ENCODE assay signal across 16 cellular contexts in the genomic region with DNA sequence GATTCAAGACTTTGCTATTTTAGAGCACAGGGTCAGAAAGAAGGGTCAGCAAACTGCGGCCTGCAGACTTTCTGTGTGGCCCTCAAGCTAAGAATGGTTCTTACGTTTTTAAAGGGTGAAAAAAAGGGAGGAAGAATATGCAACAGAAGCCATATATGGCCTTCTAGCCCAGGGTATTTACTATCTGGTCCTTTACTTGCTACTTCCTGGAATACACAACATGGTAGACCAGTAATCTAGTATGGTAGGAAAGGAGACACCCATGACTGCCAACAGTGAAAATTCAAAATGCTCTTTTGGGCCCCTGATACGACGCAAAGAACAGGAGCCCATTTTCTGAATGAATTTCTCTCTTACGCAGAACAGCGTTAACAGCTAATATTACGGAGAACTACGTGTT.
A peak's percentile ranks its signal among the peaks of the same experiment; 100 is the strongest.
DNase-seq lines count a peak whose midpoint lies in the region; ATAC-seq and TF ChIP-seq lines count a peak whose summit lies in the region.
"Had no signal": no experiment of that assay in that cellular context is flagged by ENCODE, and none has a peak within 500 bp of the region (broad histone marks: within the 10 kb centered on the region; RNA-seq: fewer than 3 reads in every experiment).

No MANE protein-coding gene starts in this region.

- H3K4me3 Mint-ChIP-seq in activated T-helper 1 cell treated with anti-CD3 and anti-CD28 coated beads, Interleukin-12 subunit alpha, Interleukin-12 subunit beta, Interleukin-2, Interleukin-4 antibody, amounts not matched to agents 30 ng/mL and 10 ng/mL and 1 ng/mL, durations not matched to agents 14 hours and 24 hours and 36 hours, result no peak overlapping the region
- H3K4me3 Mint-ChIP-seq in progenitor cell of endocrine pancreas (ENCODE audit: low read depth), result no peak overlapping the region

- no peaks in the 10 kb centered on the region for H3K27me3 Mint-ChIP-seq in activated T-helper 1 cell treated with anti-CD3 and anti-CD28 coated beads, Interleukin-12 subunit alpha, Interleukin-12 subunit beta, Interleukin-2, Interleukin-4 antibody, amounts not matched to agents 30 ng/mL and 10 ng/mL and 1 ng/mL, durations not matched to agents 14 hours and 24 hours and 36 hours (ENCODE audit: insufficient read depth)
- no peaks in the 10 kb centered on the region for H3K27me3 Mint-ChIP-seq in progenitor cell of endocrine pancreas

- H3K27ac Mint-ChIP-seq in activated T-helper 1 cell treated with anti-CD3 and anti-CD28 coated beads, Interleukin-12 subunit alpha, Interleukin-12 subunit beta, Interleukin-2, Interleukin-4 antibody, amounts not matched to agents 30 ng/mL and 10 ng/mL and 1 ng/mL, durations not matched to agents 14 hours and 24 hours and 36 hours, result peak overlapping the region; percentile 94
- H3K27ac Mint-ChIP-seq in progenitor cell of endocrine pancreas, result peak overlapping the region; percentile 38

- DNase-seq in left ventricle myocardium inferior (no peak), cardiac septum (ENCODE audit: low spot score) (no peak), progenitor cell of endocrine pancreas (ENCODE audit: low spot score, unreplicated experiment) (no peak), trophoblast cell (no peak)
- no peak for DNase-seq in activated T-helper 1 cell treated with anti-CD3 and anti-CD28 coated beads, Interleukin-12 subunit alpha, Interleukin-12 subunit beta, Interleukin-2, Interleukin-4 antibody, amounts not matched to agents 30 ng/mL and 10 ng/mL and 1 ng/mL, durations not matched to agents 14 hours and 24 hours and 36 hours (ENCODE audit: low spot score)
- DNase-seq: C1 segment of cervical spinal cord, DND-41, NCI-H1417 treated with DMSO at 0.1 percent for 48 hours, NCI-H2029, NCI-H345, NCI-H524 treated with DMSO at 0.1 percent for 48 hours, PC-3, SIG-M5 had no signal

- no peak overlapping the region for H2AK5ac ChIP-seq in trophoblast cell (ENCODE audit: low read length)

- TF ChIP-seq EP300 in gastroesophageal sphincter (IDR thresholded peaks at IDR 0.05), result no peak

- H3K14ac ChIP-seq in trophoblast cell (ENCODE audit: low read length), result no peak overlapping the region

- H3K4me1 Mint-ChIP-seq in activated T-helper 1 cell treated with anti-CD3 and anti-CD28 coated beads, Interleukin-12 subunit alpha, Interleukin-12 subunit beta, Interleukin-2, Interleukin-4 antibody, amounts not matched to agents 30 ng/mL and 10 ng/mL and 1 ng/mL, durations not matched to agents 14 hours and 24 hours and 36 hours (ENCODE audit: low read depth), result peaks cover 36% of the 10 kb centered on the region
- H3K4me1 Mint-ChIP-seq in progenitor cell of endocrine pancreas (ENCODE audit: low read depth), result peaks cover 4% of the 10 kb centered on the region

- H3K9me3 Mint-ChIP-seq in activated T-helper 1 cell treated with anti-CD3 and anti-CD28 coated beads, Interleukin-12 subunit alpha, Interleukin-12 subunit beta, Interleukin-2, Interleukin-4 antibody, amounts not matched to agents 30 ng/mL and 10 ng/mL and 1 ng/mL, durations not matched to agents 14 hours and 24 hours and 36 hours, result peaks cover 9% of the 10 kb centered on the region
- no peaks in the 10 kb centered on the region for H3K9me3 Mint-ChIP-seq in progenitor cell of endocrine pancreas (ENCODE audit: low read depth)

- H3K36me3 ChIP-seq in left ventricle myocardium inferior (peaks cover 68% of the 10 kb centered on the region), gastroesophageal sphincter (peaks cover 0 to 66% of the 10 kb centered on the region in 2 donors), trophoblast cell (ENCODE audit: control insufficient read depth in 1 of 2, insufficient read depth in 2 of 2, low read length in 2 of 2) (peaks cover 15 to 21% of the 10 kb centered on the region in 2 experiments)

- H3K27me3 ChIP-seq in left ventricle myocardium inferior (ENCODE audit: low read depth) (no peaks in the 10 kb centered on the region), gastroesophageal sphincter (no peaks in the 10 kb centered on the region), trophoblast cell (ENCODE audit: insufficient read depth, low read length) (no peaks in the 10 kb centered on the region)

- H3K9me3 ChIP-seq in left ventricle myocardium inferior (replicated peaks) (no peaks in the 10 kb centered on the region), gastroesophageal sphincter (no peaks in the 10 kb centered on the region), trophoblast cell (ENCODE audit: insufficient read depth, low read depth, low read length) (no peaks in the 10 kb centered on the region)

- intact Hi-C loops in left ventricle myocardium inferior (cut with micrococcal nuclease), result no loop called here
- intact Hi-C loops in cardiac septum (cut with DNase I), result no loop called here
- intact Hi-C loops in activated T-helper 1 cell treated with anti-CD3 and anti-CD28 coated beads, Interleukin-12 subunit alpha, Interleukin-12 subunit beta, Interleukin-2, Interleukin-4 antibody, amounts not matched to agents 30 ng/mL and 10 ng/mL and 1 ng/mL, durations not matched to agents 14 hours and 24 hours and 36 hours (cut with micrococcal nuclease), result loop anchor here (5.0 kb wide), 1 partner anchor 195 kb away; no protein-coding TSS in a partner anchor

- no peak overlapping the region for H3K9ac ChIP-seq in trophoblast cell (ENCODE audit: low read length)

- no peak overlapping the region for H4K12ac ChIP-seq in trophoblast cell (ENCODE audit: low read depth, low read length)

- no peak overlapping the region for H2BK5ac ChIP-seq in trophoblast cell (ENCODE audit: low read depth, low read length, poor library complexity)

- peaks cover 46% of the 10 kb centered on the region for H3K36me3 Mint-ChIP-seq in activated T-helper 1 cell treated with anti-CD3 and anti-CD28 coated beads, Interleukin-12 subunit alpha, Interleukin-12 subunit beta, Interleukin-2, Interleukin-4 antibody, amounts not matched to agents 30 ng/mL and 10 ng/mL and 1 ng/mL, durations not matched to agents 14 hours and 24 hours and 36 hours (ENCODE audit: low read depth)
- peaks cover 18% of the 10 kb centered on the region for H3K36me3 Mint-ChIP-seq in progenitor cell of endocrine pancreas (ENCODE audit: insufficient read depth)

- no peak overlapping the region for H4K8ac ChIP-seq in trophoblast cell (ENCODE audit: low read depth, low read length)

- H3K18ac ChIP-seq in trophoblast cell (ENCODE audit: low read length), result no peak overlapping the region

- H2AFZ ChIP-seq in trophoblast cell (ENCODE audit: insufficient read depth, low read length, poor library complexity), result no peak overlapping the region

- no peak overlapping the region for H3K23ac ChIP-seq in trophoblast cell (ENCODE audit: low read length)

- no peak overlapping the region for H3K4ac ChIP-seq in trophoblast cell (ENCODE audit: low read depth, low read length)

- no peak overlapping the region for H2BK12ac ChIP-seq in trophoblast cell (ENCODE audit: low read length)

- WGBS in gastroesophageal sphincter (ENCODE audit: low coverage in 1 of 2), 2 donors, result 82 to 84% methylated on average over 7 to 8 of the region's 8 CpGs
- WGBS in trophoblast cell (ENCODE audit: extremely low coverage, insufficient coverage, insufficient read length), result no CpG with 5 or more reads among the region's 8 CpGs

- peak overlapping the region; percentile 30 for H3K27ac ChIP-seq in left ventricle myocardium inferior (replicated peaks)
- H3K27ac ChIP-seq in gastroesophageal sphincter, result peak overlapping the region; percentile 49 to 68 (median 57)
- no peak overlapping the region for H3K27ac ChIP-seq in trophoblast cell (ENCODE audit: low read depth, low read length)
- H3K27ac ChIP-seq: RWPE1 had no signal

- no peak overlapping the region for H3K4me2 ChIP-seq in trophoblast cell (ENCODE audit: low read length)

- H3K4me3 ChIP-seq in left ventricle myocardium inferior, result no peak overlapping the region
- no peak overlapping the region for H3K4me3 ChIP-seq in gastroesophageal sphincter
- no peak overlapping the region for H3K4me3 ChIP-seq in trophoblast cell (ENCODE audit: low read depth, low read length)

- TF ChIP-seq CTCF in left ventricle myocardium inferior (IDR thresholded peaks at IDR 0.05; ENCODE audit: borderline replicate concordance), result no peak
- no peak for TF ChIP-seq CTCF in gastroesophageal sphincter (IDR thresholded peaks at IDR 0.05)
- TF ChIP-seq CTCF in progenitor cell of endocrine pancreas (IDR thresholded peaks at IDR 0.05; ENCODE audit: unreplicated experiment), result no peak

- H3K79me2 ChIP-seq in trophoblast cell (ENCODE audit: control insufficient read depth, insufficient read depth, low read length, poor library complexity), result no peaks in the 10 kb centered on the region

- H2BK120ac ChIP-seq in trophoblast cell (ENCODE audit: insufficient read depth, low read length, poor library complexity), result no peak overlapping the region

- no peaks in the 10 kb centered on the region for H3K79me1 ChIP-seq in trophoblast cell (ENCODE audit: low read length)

- no peak for TF ChIP-seq POLR2A in gastroesophageal sphincter (IDR thresholded peaks at IDR 0.05)

- no peak overlapping the region for H4K91ac ChIP-seq in trophoblast cell (ENCODE audit: low read depth, low read length)

- ATAC-seq in gastroesophageal sphincter (no peak), HG03045 (IDR thresholded peaks at IDR 0.05; ENCODE audit: unreplicated experiment) (no peak)
- ATAC-seq: PC-3 had no signal

- H3K4me1 ChIP-seq in left ventricle myocardium inferior (peaks cover 42% of the 10 kb centered on the region), gastroesophageal sphincter (peaks cover 0 to 51% (median 10%) of the 10 kb centered on the region in 3 donors), trophoblast cell (ENCODE audit: control insufficient read depth in 1 of 2, insufficient read depth in 2 of 2, low read length in 2 of 2) (peaks cover 0 to 2% of the 10 kb centered on the region in 2 experiments)
